ENCODE assay signal across 15 cellular contexts in genomic region chr3:189780556-189781270, GRCh38.
A peak's percentile ranks its signal among the peaks of the same experiment; 100 is the strongest.
DNase-seq lines count a peak whose midpoint lies in the region; ATAC-seq, FAIRE-seq and TF ChIP-seq lines count a peak whose summit lies in the region.
"Had no signal": no experiment of that assay in that cellular context is flagged by ENCODE, and none has a peak within 500 bp of the region (broad histone marks: within the 10 kb centered on the region; RNA-seq: fewer than 3 reads in every experiment).

No MANE protein-coding gene starts in this region.

- 85 to 86% methylated on average over 6 of the region's 6 CpGs for WGBS in pancreas, 2 donors

- ATAC-seq in esophagus mucosa (peak; percentile 29), HG02623 (IDR thresholded peaks at IDR 0.05; ENCODE audit: unreplicated experiment) (no peak), pancreas (no peak), GM21381 (IDR thresholded peaks at IDR 0.05; ENCODE audit: unreplicated experiment) (no peak)

- TF ChIP-seq CTCF in nephron progenitor cell (IDR thresholded peaks at IDR 0.05) (no peak), pancreas (IDR thresholded peaks at IDR 0.05) (no peak)

- FAIRE-seq in H54 (lab: Jason Lieb, UNC) (peak; percentile 30), pancreas (lab: Jason Lieb, UNC) (no peak)

- H3K36me3 ChIP-seq in skeletal muscle tissue (ENCODE audit: control insufficient read depth in 3 of 3, insufficient read depth in 3 of 3, low read length in 3 of 3): no peaks in the 10 kb centered on the region
- H3K36me3 ChIP-seq in pancreas: no peaks in the 10 kb centered on the region
- H3K36me3 ChIP-seq: BLaER1 treated with 17β-estradiol and CSF1 and Interleukin-3, amounts not matched to agents 10 nM and 100 nM had no signal

- H3K27me3 ChIP-seq in skeletal muscle tissue (ENCODE audit: control insufficient read depth in 3 of 3, insufficient read depth in 3 of 3, low read length in 3 of 3): no peaks in the 10 kb centered on the region
- H3K27me3 ChIP-seq in pancreas: no peaks in the 10 kb centered on the region
- H3K27me3 ChIP-seq: BLaER1 treated with 17β-estradiol and CSF1 and Interleukin-3, amounts not matched to agents 10 nM and 100 nM had no signal

- H3K36me3 Mint-ChIP-seq in nephron progenitor cell (ENCODE audit: low read depth): no peaks in the 10 kb centered on the region
- H3K36me3 Mint-ChIP-seq: CD4-positive, CD25-positive, alpha-beta regulatory T cell had no signal

- intact Hi-C loops in pancreas (cut with DNase I): no loop called here

- H3K27ac ChIP-seq in skeletal muscle tissue (ENCODE audit: low read depth, low read length): peak overlapping the region; percentile 80
- H3K27ac ChIP-seq in pancreas: no peak overlapping the region
- H3K27ac ChIP-seq: BLaER1 treated with 17β-estradiol and CSF1 and Interleukin-3, amounts not matched to agents 10 nM and 100 nM; GM23248 had no signal

- no peaks in the 10 kb centered on the region for H3K9me3 ChIP-seq in skeletal muscle tissue (ENCODE audit: control insufficient read depth in 3 of 3, low read length in 3 of 3)
- H3K9me3 ChIP-seq in pancreas: no peaks in the 10 kb centered on the region
- H3K9me3 ChIP-seq: BLaER1 treated with 17β-estradiol and CSF1 and Interleukin-3, amounts not matched to agents 10 nM and 100 nM had no signal

- DNase-seq in H54 (ENCODE audit: insufficient read length, low spot score) (no peak), nephron progenitor cell (no peak), pancreas (no peak), cerebellar cortex (ENCODE audit: low spot score) (no peak)
- DNase-seq: ACHN; Calu3; CD4-positive, CD25-positive, alpha-beta regulatory T cell; DMS 273 treated with DMSO at 0.1 percent for 48 hours; GM23248; H7 had no signal

- H3K27me3 Mint-ChIP-seq in nephron progenitor cell (ENCODE audit: low read depth, poor library complexity): peaks cover 6% of the 10 kb centered on the region

- peak overlapping the region in 2 of 3 donors; percentile 58 to 76 for H3K9ac ChIP-seq in skeletal muscle tissue (ENCODE audit: low read depth in 1 of 3, low read length in 3 of 3)
- H3K9ac ChIP-seq: BLaER1 treated with 17β-estradiol and CSF1 and Interleukin-3, amounts not matched to agents 10 nM and 100 nM; GM23248 had no signal

- H3K4me1 Mint-ChIP-seq in nephron progenitor cell: peaks cover 41% of the 10 kb centered on the region
- H3K4me1 Mint-ChIP-seq: CD4-positive, CD25-positive, alpha-beta regulatory T cell had no signal

- H3K27ac Mint-ChIP-seq in nephron progenitor cell: peak overlapping the region; percentile 16
- H3K27ac Mint-ChIP-seq: CD4-positive, CD25-positive, alpha-beta regulatory T cell had no signal

- no peak for TF ChIP-seq POLR2A in H54 (IDR thresholded peaks at IDR 0.05; ENCODE audit: low read depth, low read length)

- peaks cover 15 to 23% (median 15%) of the 10 kb centered on the region in 3 donors for H3K4me1 ChIP-seq in skeletal muscle tissue (ENCODE audit: control insufficient read depth in 3 of 3, insufficient read depth in 3 of 3, low read length in 3 of 3)
- no peaks in the 10 kb centered on the region for H3K4me1 ChIP-seq in pancreas

- no peak overlapping the region for H3K4me3 Mint-ChIP-seq in nephron progenitor cell
- H3K4me3 Mint-ChIP-seq: CD4-positive, CD25-positive, alpha-beta regulatory T cell had no signal

- peak overlapping the region; percentile 5 to 52 (median 49) for H3K4me3 ChIP-seq in skeletal muscle tissue (ENCODE audit: low read length in 3 of 3)
- no peak overlapping the region for H3K4me3 ChIP-seq in pancreas
- H3K4me3 ChIP-seq: BLaER1 treated with 17β-estradiol and CSF1 and Interleukin-3, amounts not matched to agents 10 nM and 100 nM; GM23248 had no signal

- peaks cover 3% of the 10 kb centered on the region for H3K9me3 Mint-ChIP-seq in nephron progenitor cell

Comparison
In these comparisons a context has a peak if more than half of its experiments do, and no peak if none do; other contexts are left out.
1. H3K4me3 ChIP-seq: peak in skeletal muscle tissue (3 of 3); none in pancreas (0 of 4).